Comparison of ENCODE assay signal across 8 cellular contexts in the genomic region with DNA sequence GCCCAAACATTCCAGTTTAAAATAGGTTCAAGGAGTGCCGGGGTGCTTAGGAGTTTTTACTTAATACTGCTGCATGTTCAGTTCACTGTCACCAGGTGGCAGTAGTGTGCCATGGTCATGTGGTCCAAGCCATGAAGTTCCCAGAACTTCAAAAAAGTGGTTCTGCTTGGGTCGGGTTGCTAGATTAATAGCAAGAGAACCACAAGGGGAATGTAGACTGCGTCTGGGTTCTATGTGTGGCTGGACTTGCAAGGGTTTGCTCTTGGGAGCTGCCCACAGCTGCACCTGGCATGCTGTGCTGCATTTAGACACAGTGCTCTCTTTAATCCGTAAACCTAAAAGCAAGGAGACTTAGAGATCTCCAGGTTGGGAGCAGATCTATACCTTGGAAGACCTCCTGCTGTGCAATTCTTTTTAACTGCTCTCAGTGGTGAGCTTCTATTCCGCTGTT. TPM values are rescaled to one million over a fixed set of nuclear protein-coding genes. Genes with fewer than 3 reads are reported as not detected.
DNase-seq lines count a peak whose midpoint lies in the region; ATAC-seq and TF ChIP-seq lines count a peak whose summit lies in the region.

No MANE protein-coding gene starts in this region.

- TF ChIP-seq POLR2A in heart left ventricle (IDR thresholded peaks at IDR 0.05): no peak

- H3K27ac ChIP-seq in heart left ventricle: no peak overlapping the region

- peaks cover 0 to 62% (median 11%) of the 10 kb centered on the region in 9 donors for H3K27me3 ChIP-seq in heart left ventricle

- ATAC-seq in HG03354 (IDR thresholded peaks at IDR 0.05; ENCODE audit: poor library complexity, severe bottlenecking, unreplicated experiment) (peak; percentile 66), heart left ventricle (peak in 3 of 4 donors; percentile 44 to 84 (median 62)), GM21360 (IDR thresholded peaks at IDR 0.05; ENCODE audit: unreplicated experiment) (no peak)

- peak; percentile 48 for DNase-seq in GM10266 (ENCODE audit: extremely low spot score)
- peak; percentile 70 for DNase-seq in RKO (ENCODE audit: low spot score)
- peak; percentile 52 for DNase-seq in activated naive CD4-positive, alpha-beta T cell treated with anti-CD3 and anti-CD28 coated beads, Interleukin-2, amount 50 U/mL, for 16 hours
- peak in 4 of 5 donors; percentile 41 to 57 (median 50) for DNase-seq in heart left ventricle
- peak; percentile 66 for DNase-seq in renal cortical epithelial cell (ENCODE audit: low read depth)
- DNase-seq in NCI-H187 treated with DMSO at 0.1 percent for 48 hours (lab: John Stamatoyannopoulos, UW): no peak

- peaks cover 0 to 5% (median 0%) of the 10 kb centered on the region in 12 donors for H3K4me1 ChIP-seq in heart left ventricle

- H3K4me3 ChIP-seq in heart left ventricle: no peak overlapping the region

- 40 to 52% (median 45%) methylated on average over 4 to 5 of the region's 5 CpGs for WGBS in heart left ventricle, 4 donors

- peak; percentile 81 for TF ChIP-seq CTCF in GM10266 (IDR thresholded peaks at IDR 0.05; ENCODE audit: control insufficient read depth, insufficient read depth, low read depth, missing control alignments)
- peak; percentile 80 to 90 (median 85) for TF ChIP-seq CTCF in heart left ventricle (IDR thresholded peaks at IDR 0.05)

- no peaks in the 10 kb centered on the region for H3K36me3 ChIP-seq in heart left ventricle

- intact Hi-C loops in heart left ventricle (cut with DNase I): loop anchor here (1.0 to 10.0 kb wide), 9 partner anchors 129 to 293 kb away; no protein-coding TSS in a partner anchor

- H3K9me3 ChIP-seq in heart left ventricle: no peaks in the 10 kb centered on the region

RNA-seq across cellular contexts. Expression of gene SPON1, which starts 6.5 kb away (rescaled TPM):
- total RNA-seq in heart left ventricle (10 to 100 TPM in 4 of 9 donors, 1 to 10 TPM in 5; 3.0 to 20.0 (median 6.8) TPM), renal cortical epithelial cell (2.9 and 25.4 TPM in 2 replicates)
- polyA plus RNA-seq in heart left ventricle: 1 to 10 TPM; 1.6 to 9.5 TPM
